1 cellular context compared by ENCODE assay signal in the genomic region with DNA sequence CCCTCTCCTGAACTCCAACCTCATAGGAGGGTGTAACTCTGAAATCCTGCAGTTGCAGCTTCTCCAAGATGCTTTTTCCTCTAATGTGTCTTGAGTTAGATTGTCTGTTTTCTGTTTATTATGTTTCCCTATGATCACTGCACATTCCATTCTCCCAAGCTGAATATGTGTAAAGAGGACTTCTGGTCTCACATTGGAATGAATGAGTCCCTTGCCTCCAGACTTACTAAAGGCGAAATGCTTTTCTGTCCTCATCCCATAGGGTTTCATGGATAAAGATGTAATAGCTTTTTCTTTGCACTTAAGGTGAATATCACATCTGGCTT.
TF ChIP-seq lines count a peak whose summit lies in the region.

No MANE protein-coding gene starts in this region.

TF ChIP-seq in IMR-90, 13 proteins besides CTCF, POLR2A, EP300 and RAD21 (continued from another document):
- TF ChIP-seq, protein P1, sequence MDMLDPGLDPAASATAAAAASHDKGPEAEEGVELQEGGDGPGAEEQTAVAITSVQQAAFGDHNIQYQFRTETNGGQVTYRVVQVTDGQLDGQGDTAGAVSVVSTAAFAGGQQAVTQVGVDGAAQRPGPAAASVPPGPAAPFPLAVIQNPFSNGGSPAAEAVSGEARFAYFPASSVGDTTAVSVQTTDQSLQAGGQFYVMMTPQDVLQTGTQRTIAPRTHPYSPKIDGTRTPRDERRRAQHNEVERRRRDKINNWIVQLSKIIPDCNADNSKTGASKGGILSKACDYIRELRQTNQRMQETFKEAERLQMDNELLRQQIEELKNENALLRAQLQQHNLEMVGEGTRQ (IDR thresholded peaks at IDR 0.05; ENCODE audit: low read depth, low read length) = no peak
- TF ChIP-seq MAFK (IDR thresholded peaks at IDR 0.05; ENCODE audit: low read depth, low read length) (no peak), SMC3 (IDR thresholded peaks at IDR 0.05; ENCODE audit: low read depth, low read length) (no peak), FOS (IDR thresholded peaks at IDR 0.05; ENCODE audit: low read depth, low read length) (no peak)
